Comparison of ENCODE assay signal across 9 cellular contexts in the genomic region with DNA sequence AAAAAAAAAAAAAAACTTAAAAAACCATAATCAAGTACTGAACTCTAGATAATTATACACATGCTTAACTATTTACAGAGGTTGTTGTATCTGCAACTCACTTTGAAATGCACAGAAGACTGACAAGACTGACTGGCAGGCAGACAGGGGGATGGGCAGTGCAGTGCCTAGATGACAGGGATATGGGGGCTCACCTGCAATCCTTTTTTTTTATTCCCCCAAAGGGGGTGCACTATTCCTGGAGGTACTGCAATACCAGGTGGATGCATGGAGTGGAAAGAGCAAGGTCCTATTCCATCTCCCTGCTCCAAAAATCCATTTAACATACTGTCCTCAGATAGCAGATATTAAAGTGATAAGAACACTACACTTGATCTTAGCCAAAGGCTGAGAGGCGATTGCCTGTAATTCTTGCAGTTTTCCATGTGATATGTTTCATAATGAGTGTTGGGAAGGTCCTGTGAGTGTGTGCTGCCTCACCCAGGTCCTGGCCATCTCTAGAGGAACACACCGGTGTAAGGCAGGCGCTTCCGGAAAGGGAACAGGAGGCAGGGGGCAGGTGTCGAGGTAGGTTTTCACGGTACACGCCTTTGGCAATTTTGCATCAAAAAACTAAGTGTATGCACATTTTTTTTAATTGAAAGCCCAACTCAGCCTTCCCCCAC. TPM values are rescaled to one million over a fixed set of nuclear protein-coding genes. Genes with fewer than 3 reads are reported as not detected.
A peak's percentile ranks its signal among the peaks of the same experiment; 100 is the strongest.
DNase-seq lines count a peak whose midpoint lies in the region; ATAC-seq and TF ChIP-seq lines count a peak whose summit lies in the region.
"Had no signal": no experiment of that assay in that cellular context is flagged by ENCODE, and none has a peak within 500 bp of the region (broad histone marks: within the 10 kb centered on the region; RNA-seq: fewer than 3 reads in every experiment).

No MANE protein-coding gene starts in this region.

- intact Hi-C loops in right cardiac atrium (cut with DNase I): loop anchor here in 3 of 4 donors (5.0 to 10.0 kb wide), 3 partner anchors 57 to 420 kb away; partner anchors contain the start of gene GATA2 (in 1 of the 3)

- no peaks in the 10 kb centered on the region for H3K9me3 Mint-ChIP-seq in HFFc6
- no peaks in the 10 kb centered on the region for H3K9me3 Mint-ChIP-seq in WTC11
- H3K9me3 Mint-ChIP-seq: T-helper 1 cell treated with Interleukin-12 subunit alpha and Interleukin-12 subunit beta and Interleukin-4 antibody, amounts not matched to agents 30 μg/mL and 1 μg/mL, for 36 hours had no signal

- H3K27ac Mint-ChIP-seq in HFFc6: peak overlapping the region; percentile 74
- H3K27ac Mint-ChIP-seq in WTC11: peak overlapping the region; percentile 91
- H3K27ac Mint-ChIP-seq: T-helper 1 cell treated with Interleukin-12 subunit alpha and Interleukin-12 subunit beta and Interleukin-4 antibody, amounts not matched to agents 30 μg/mL and 1 μg/mL, for 36 hours had no signal

- TF ChIP-seq CTCF in HFFc6 (IDR thresholded peaks at IDR 0.05) (no peak), WTC11 (IDR thresholded peaks at IDR 0.05) (no peak)

- H3K4me3 Mint-ChIP-seq in HFFc6 (peak overlapping the region; percentile 72), WTC11 (peak overlapping the region; percentile 77)
- H3K4me3 Mint-ChIP-seq: T-helper 1 cell treated with Interleukin-12 subunit alpha and Interleukin-12 subunit beta and Interleukin-4 antibody, amounts not matched to agents 30 μg/mL and 1 μg/mL, for 36 hours had no signal

- no peaks in the 10 kb centered on the region for H3K27me3 ChIP-seq in right cardiac atrium (ENCODE audit: control insufficient read depth, insufficient read depth)

- H3K4me3 ChIP-seq in right cardiac atrium (ENCODE audit: low read length) (no peak overlapping the region), skin epidermis (peak overlapping the region; percentile 22 to 48 (median 45))

- POLR2A ChIA-PET in WTC11 (lab: Charles Lee): no interaction called here

- peaks cover 22% of the 10 kb centered on the region; the same call in 1 of the 2 replicates for H3K36me3 Mint-ChIP-seq in HFFc6 (ENCODE audit: low read depth)
- H3K36me3 Mint-ChIP-seq in WTC11: peaks cover 18% of the 10 kb centered on the region

- 18% methylated on average over 7 of the region's 7 CpGs for WGBS in right cardiac atrium

- ATAC-seq in WTC11: peak; percentile 45
- peak in 1 of 2 donors; percentile 0 for ATAC-seq in right cardiac atrium
- ATAC-seq in GM18858 (IDR thresholded peaks at IDR 0.05; ENCODE audit: unreplicated experiment): no peak

- H3K27ac ChIP-seq in right cardiac atrium (ENCODE audit: low read length): peak overlapping the region; percentile 13
- H3K27ac ChIP-seq in skin epidermis: peak overlapping the region in 10 of 21 experiments; percentile 5 to 69 (median 39)

- no peaks in the 10 kb centered on the region for H3K9me3 ChIP-seq in right cardiac atrium (ENCODE audit: control insufficient read depth, low read length)

- DNase-seq in HFFc6 (no peak), WTC11 (ENCODE audit: low spot score) (no peak), right cardiac atrium (no peak), NCI-H748 treated with DMSO at 0.1 percent for 48 hours (lab: John Stamatoyannopoulos, UW) (no peak), NCI-H1694 treated with DMSO at 0.1 percent for 48 hours (lab: John Stamatoyannopoulos, UW) (no peak), SIG-M5 (lab: John Stamatoyannopoulos, UW) (no peak)

- H3K4me1 Mint-ChIP-seq in HFFc6 (ENCODE audit: low read depth) (peaks cover 57% of the 10 kb centered on the region), WTC11 (peaks cover 12% of the 10 kb centered on the region)

- H3K4me1 ChIP-seq in right cardiac atrium (ENCODE audit: control insufficient read depth, insufficient read depth, low read length): peaks cover 6% of the 10 kb centered on the region

- CTCF ChIA-PET in WTC11 (lab: Charles Lee): interaction anchor here (0.6 to 4.7 kb wide), 10 partner anchors 12 to 1851 kb away, joined by 3 to 34 read pairs (median 5); partner anchors contain the start of gene RUVBL1

- H3K27me3 Mint-ChIP-seq in HFFc6 (ENCODE audit: insufficient read depth) (peaks cover 6% of the 10 kb centered on the region), WTC11 (ENCODE audit: low read depth) (no peaks in the 10 kb centered on the region; the same call in 1 of the 2 replicates)

TF ChIP-seq in WTC11, 78 proteins besides CTCF, POLR2A, EP300 and RAD21:
- TF ChIP-seq ZBTB21 (CRISPR knock-in tag; IDR thresholded peaks at IDR 0.05; ENCODE audit: borderline replicate concordance): no peak
- no peak for TF ChIP-seq NFE2L1 (CRISPR knock-in tag; IDR thresholded peaks at IDR 0.05)
- 0 out of 2 replicates have a peak, but pooled peaks have one; percentile 9 for TF ChIP-seq FOXK1 (CRISPR knock-in tag; IDR thresholded peaks at IDR 0.05)

RNA-seq across cellular contexts. Expression of gene SEC61A1, which starts 22.7 kb away (rescaled TPM):
- total RNA-seq in HFFc6 (2021; fragmentation: NEBNext Ultra II Directional; extraction: Animal tissue kit (Norgen Biotek cat#: 25700)): 100 to 1,000 TPM; 497 to 608 (median 536) TPM
- total RNA-seq in WTC11 (2021) (119 to 152 TPM (median 120 TPM) in 3 replicates), right cardiac atrium (100 to 1,000 TPM in 1 of 4 donors, 10 to 100 TPM in 3; 64.0 to 129 (median 83.9) TPM)
- 52.5 TPM for polyA plus RNA-seq in right cardiac atrium

RNA-seq across cellular contexts. Expression of gene RUVBL1, which starts 48.6 kb away (rescaled TPM):
- total RNA-seq in HFFc6 (2021; fragmentation: NEBNext Ultra II Directional; extraction: Animal tissue kit (Norgen Biotek cat#: 25700)): 10 to 100 TPM; 61.2 to 75.4 (median 69.2) TPM
- total RNA-seq in WTC11 (2021) (116 to 121 TPM (median 118 TPM) in 3 replicates), right cardiac atrium (10 to 100 TPM; 20.9 to 27.1 (median 26.6) TPM)
- 28.9 TPM for polyA plus RNA-seq in right cardiac atrium
